8 cellular contexts compared by ENCODE assay signal in genomic region chr14:34018564-34019244, GRCh38.
DNase-seq lines count a peak whose midpoint lies in the region; ATAC-seq and TF ChIP-seq lines count a peak whose summit lies in the region.

No MANE protein-coding gene starts in this region.

- POLR2A ChIA-PET in CD8-positive, alpha-beta T cell (lab: Charles Lee) = interaction anchor here (2.0 kb wide), 1 partner anchor 29 kb away, joined by 4 read pairs; no protein-coding TSS in a partner anchor

- ATAC-seq in CD8-positive, alpha-beta T cell = peak; percentile 48
- peak; percentile 75 for ATAC-seq in GM21786 (IDR thresholded peaks at IDR 0.05; ENCODE audit: unreplicated experiment)
- ATAC-seq in left ventricle myocardium superior = peak; percentile 92
- ATAC-seq in body of pancreas = no peak
- ATAC-seq in GM18520 (IDR thresholded peaks at IDR 0.05; ENCODE audit: unreplicated experiment) = no peak

- H3K4me1 Mint-ChIP-seq in CD8-positive, alpha-beta T cell (ENCODE audit: low read depth) = peaks cover 15% of the 10 kb centered on the region

- CTCF ChIA-PET in CD8-positive, alpha-beta T cell (lab: Charles Lee) = interaction anchor here (0.6 kb wide), 1 partner anchor 1294 kb away, joined by 3 read pairs; no protein-coding TSS in a partner anchor

- TF ChIP-seq POLR2A in uterus (IDR thresholded peaks at IDR 0.05) (no peak), body of pancreas (IDR thresholded peaks at IDR 0.05) (no peak)

- H3K9me3 ChIP-seq in CD8-positive, alpha-beta T cell (ENCODE audit: low read length) = no peaks in the 10 kb centered on the region
- H3K9me3 ChIP-seq in SJCRH30 (replicated peaks) = no peaks in the 10 kb centered on the region
- H3K9me3 ChIP-seq in uterus = no peaks in the 10 kb centered on the region
- H3K9me3 ChIP-seq in body of pancreas = no peaks in the 10 kb centered on the region

- H3K9me3 Mint-ChIP-seq in CD8-positive, alpha-beta T cell = no peaks in the 10 kb centered on the region

- H3K27ac Mint-ChIP-seq in CD8-positive, alpha-beta T cell = peak overlapping the region; percentile 89

- DNase-seq in CD8-positive, alpha-beta T cell = peak in 1 of 7 experiments; percentile 1
- DNase-seq in SJCRH30 (no peak), left ventricle myocardium superior (peak; percentile 66), uterus (peak; percentile 45 to 59), body of pancreas (no peak), NCI-H510A (lab: John Stamatoyannopoulos, UW) (no peak)

- H3K4me1 ChIP-seq in CD8-positive, alpha-beta T cell (ENCODE audit: insufficient read depth, low read length) = no peaks in the 10 kb centered on the region
- H3K4me1 ChIP-seq in SJCRH30 (peaks cover 9% of the 10 kb centered on the region), uterus (no peaks in the 10 kb centered on the region), body of pancreas (no peaks in the 10 kb centered on the region)

- H3K27ac ChIP-seq in CD8-positive, alpha-beta T cell (ENCODE audit: low read depth, low read length) = peak overlapping the region; percentile 47
- H3K27ac ChIP-seq in SJCRH30 (no peak overlapping the region), uterus (peak overlapping the region in 1 of 2 donors; percentile 36), body of pancreas (no peak overlapping the region)

- H3K27me3 Mint-ChIP-seq in CD8-positive, alpha-beta T cell (ENCODE audit: low read depth) = no peaks in the 10 kb centered on the region

- peak overlapping the region; percentile 84 for H3K4me3 Mint-ChIP-seq in CD8-positive, alpha-beta T cell

- no peaks in the 10 kb centered on the region for H3K36me3 ChIP-seq in CD8-positive, alpha-beta T cell (ENCODE audit: insufficient read depth, low read length)
- no peaks in the 10 kb centered on the region for H3K36me3 ChIP-seq in SJCRH30
- no peaks in the 10 kb centered on the region for H3K36me3 ChIP-seq in uterus
- H3K36me3 ChIP-seq in body of pancreas (replicated peaks in 1 of 2; ENCODE audit: insufficient read depth in 1 of 2, low read depth in 2 of 2) = no peaks in the 10 kb centered on the region

- TF ChIP-seq CTCF in CD8-positive, alpha-beta T cell (IDR thresholded peaks at IDR 0.05) = no peak
- TF ChIP-seq CTCF in uterus (IDR thresholded peaks at IDR 0.05) = no peak
- no peak for TF ChIP-seq CTCF in body of pancreas (IDR thresholded peaks at IDR 0.05)

- intact Hi-C loops in CD8-positive, alpha-beta T cell (cut with DNase I, micrococcal nuclease) = no loop called here
- intact Hi-C loops in left ventricle myocardium superior (cut with micrococcal nuclease) = no loop called here
- intact Hi-C loops in uterus (cut with DNase I; ENCODE audit: low total_unique reads) = no loop called here
- intact Hi-C loops in body of pancreas (cut with DNase I) = no loop called here

- WGBS in body of pancreas, 2 donors = 57 to 60% methylated on average over 17 of the region's 17 CpGs

- peak overlapping the region; percentile 30 for H3K4me3 ChIP-seq in CD8-positive, alpha-beta T cell (ENCODE audit: low read depth, low read length)
- H3K4me3 ChIP-seq in SJCRH30 (peak overlapping the region; percentile 14; the same call in 1 of the 2 replicates), uterus (no peak overlapping the region), body of pancreas (no peak overlapping the region)

- no peaks in the 10 kb centered on the region for H3K27me3 ChIP-seq in CD8-positive, alpha-beta T cell (ENCODE audit: insufficient read depth, low read length)
- no peaks in the 10 kb centered on the region for H3K27me3 ChIP-seq in SJCRH30
- no peaks in the 10 kb centered on the region for H3K27me3 ChIP-seq in uterus
- no peaks in the 10 kb centered on the region for H3K27me3 ChIP-seq in body of pancreas

- H3K36me3 Mint-ChIP-seq in CD8-positive, alpha-beta T cell = no peaks in the 10 kb centered on the region

Comparison
In these comparisons a context has a peak if more than half of its experiments do, and no peak if none do; other contexts are left out.
1. ATAC-seq: peak in CD8-positive, alpha-beta T cell (single experiment), GM21786 (single experiment) and left ventricle myocardium superior (single experiment); none in body of pancreas (single experiment) and GM18520 (single experiment).
2. DNase-seq: peak in left ventricle myocardium superior (single experiment) and uterus (2 of 2); none in SJCRH30 (0 of 2), body of pancreas (0 of 4) and NCI-H510A (single experiment).
3. H3K4me3 ChIP-seq: peak in CD8-positive, alpha-beta T cell (single experiment) and SJCRH30 (single experiment); none in uterus (0 of 2) and body of pancreas (0 of 2).